8 cellular contexts compared by ENCODE assay signal in genomic region chr2:189657867-189658266, GRCh38. TPM values are rescaled to one million over a fixed set of nuclear protein-coding genes. Genes with fewer than 3 reads are reported as not detected.
DNase-seq lines count a peak whose midpoint lies in the region; ATAC-seq lines count a peak whose summit lies in the region.

No MANE protein-coding gene starts in this region.

- H4K12ac ChIP-seq in trophoblast cell (ENCODE audit: low read depth, low read length) = no peak overlapping the region

- no peak overlapping the region for H4K91ac ChIP-seq in trophoblast cell (ENCODE audit: low read depth, low read length)

- DNase-seq in UCSD-AML1 (lab: John Stamatoyannopoulos, UW; ENCODE audit: unreplicated experiment) = peak; percentile 14
- peak; percentile 43 for DNase-seq in left ventricle myocardium superior
- no peak for DNase-seq in trophoblast cell
- DNase-seq in epidermal melanocyte (ENCODE audit: insufficient read length, low spot score) = no peak
- DNase-seq in NCI-H1048 (lab: John Stamatoyannopoulos, UW) = no peak
- DNase-seq in head of caudate nucleus = no peak

- H3K27me3 ChIP-seq in trophoblast cell (ENCODE audit: insufficient read depth, low read length) = no peaks in the 10 kb centered on the region

- no peak overlapping the region for H3K14ac ChIP-seq in trophoblast cell (ENCODE audit: low read length)

- no peak overlapping the region for H2AFZ ChIP-seq in trophoblast cell (ENCODE audit: insufficient read depth, low read length, poor library complexity)

- no peak overlapping the region for H4K8ac ChIP-seq in trophoblast cell (ENCODE audit: low read depth, low read length)

- H3K23ac ChIP-seq in trophoblast cell (ENCODE audit: low read length) = no peak overlapping the region

- H2BK120ac ChIP-seq in trophoblast cell (ENCODE audit: insufficient read depth, low read length, poor library complexity) = no peak overlapping the region

- H3K4me1 ChIP-seq in trophoblast cell (ENCODE audit: control insufficient read depth in 1 of 2, insufficient read depth in 2 of 2, low read length in 2 of 2) = peaks cover 2 to 5% of the 10 kb centered on the region in 2 experiments

- H3K79me1 ChIP-seq in trophoblast cell (ENCODE audit: low read length) = peaks cover 3% of the 10 kb centered on the region

- peaks cover 2% of the 10 kb centered on the region for H3K9me3 ChIP-seq in trophoblast cell (ENCODE audit: insufficient read depth, low read depth, low read length)

- WGBS in trophoblast cell (ENCODE audit: extremely low coverage, insufficient coverage, insufficient read length) = no CpG with 5 or more reads among the region's 5 CpGs

- no peak overlapping the region for H3K4ac ChIP-seq in trophoblast cell (ENCODE audit: low read depth, low read length)

- peak; percentile 33 for ATAC-seq in GM19023 (IDR thresholded peaks at IDR 0.05; ENCODE audit: unreplicated experiment)
- peak; percentile 52 for ATAC-seq in HG03064 (IDR thresholded peaks at IDR 0.05; ENCODE audit: low read depth, unreplicated experiment)
- peak; percentile 30 for ATAC-seq in left ventricle myocardium superior

- H3K27ac ChIP-seq in trophoblast cell (ENCODE audit: low read depth, low read length) = no peak overlapping the region

- H3K18ac ChIP-seq in trophoblast cell (ENCODE audit: low read length) = no peak overlapping the region

- H2BK5ac ChIP-seq in trophoblast cell (ENCODE audit: low read depth, low read length, poor library complexity) = no peak overlapping the region

- H3K4me2 ChIP-seq in trophoblast cell (ENCODE audit: low read length) = no peak overlapping the region

- intact Hi-C loops in left ventricle myocardium superior (cut with micrococcal nuclease) (no loop called here), head of caudate nucleus (cut with DNase I) (no loop called here)

- H3K4me3 ChIP-seq in trophoblast cell (ENCODE audit: low read depth, low read length) = no peak overlapping the region

- H2AK5ac ChIP-seq in trophoblast cell (ENCODE audit: low read length) = no peak overlapping the region

- no peaks in the 10 kb centered on the region for H3K36me3 ChIP-seq in trophoblast cell (ENCODE audit: control insufficient read depth in 1 of 2, insufficient read depth in 2 of 2, low read length in 2 of 2)

- no peak overlapping the region for H2BK12ac ChIP-seq in trophoblast cell (ENCODE audit: low read length)

- peaks cover 9% of the 10 kb centered on the region for H3K79me2 ChIP-seq in trophoblast cell (ENCODE audit: control insufficient read depth, insufficient read depth, low read length, poor library complexity)

- no peak overlapping the region for H3K9ac ChIP-seq in trophoblast cell (ENCODE audit: low read length)

RNA-seq across cellular contexts. Expression of gene ASNSD1, which starts 3.4 kb away (rescaled TPM):
- 33.0 TPM for total RNA-seq in left ventricle myocardium superior
- 97.0 and 99.4 TPM in 2 replicates for polyA plus RNA-seq in trophoblast cell (2013)

RNA-seq across cellular contexts. Expression of gene ANKAR, which starts 16.6 kb away (rescaled TPM):
- total RNA-seq in left ventricle myocardium superior = 8.8 TPM
- polyA plus RNA-seq in trophoblast cell (2013) = 1.2 and 1.3 TPM in 2 replicates

Comparison
In these comparisons a context has a peak if more than half of its experiments do, and no peak if none do; other contexts are left out.
1. DNase-seq: peak in UCSD-AML1 (single experiment) and left ventricle myocardium superior (single experiment); none in trophoblast cell (0 of 2), epidermal melanocyte (single experiment), NCI-H1048 (single experiment) and head of caudate nucleus (0 of 42).
2. Peak in every context shown above with its lines, with median percentiles within 50 percentile points of each other: ATAC-seq.